Comparison of ENCODE assay signal across 1 cellular context in the genomic region with DNA sequence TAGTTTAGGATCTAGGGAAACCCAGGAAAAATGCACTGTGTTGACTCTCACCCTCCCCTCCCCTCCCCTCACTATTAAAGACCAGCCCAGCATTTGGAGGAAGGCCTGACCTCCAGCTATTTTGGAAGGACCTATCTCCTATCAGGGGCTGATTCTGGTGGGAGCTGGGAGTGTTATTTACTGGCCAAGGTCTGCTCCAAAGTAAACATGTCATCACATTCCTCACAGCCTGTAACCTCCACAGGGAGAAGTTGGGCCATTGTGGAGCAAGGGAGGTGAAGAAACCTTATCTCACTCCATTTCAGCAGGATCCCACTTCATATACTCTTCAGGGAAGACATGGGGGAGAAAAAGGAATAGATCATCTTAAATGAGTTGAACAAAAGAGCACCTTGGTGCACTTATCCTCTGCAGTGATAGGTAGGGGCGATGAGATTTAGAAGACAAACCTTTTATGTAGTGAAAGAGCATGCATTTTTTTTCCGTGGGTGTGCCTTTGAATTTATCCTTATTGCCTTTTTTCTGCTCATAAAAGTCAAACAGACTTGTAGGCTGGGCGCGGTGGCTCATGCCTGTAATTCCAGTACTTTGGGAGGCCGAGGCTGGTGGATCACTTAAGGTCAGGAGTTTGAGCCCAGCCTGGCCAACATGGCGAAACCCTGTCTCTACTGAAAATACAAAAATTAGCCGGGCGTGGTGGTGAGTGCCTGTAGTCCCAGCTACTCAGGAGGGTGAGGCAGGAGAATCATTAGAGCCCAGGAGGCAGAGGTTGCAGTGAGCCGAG.
TF ChIP-seq lines count a peak whose summit lies in the region.

No MANE protein-coding gene starts in this region.

TF ChIP-seq in HepG2, 621 proteins besides CTCF, POLR2A, EP300 and RAD21 (continued from another document and continues in another):
- TF ChIP-seq, protein P1, sequence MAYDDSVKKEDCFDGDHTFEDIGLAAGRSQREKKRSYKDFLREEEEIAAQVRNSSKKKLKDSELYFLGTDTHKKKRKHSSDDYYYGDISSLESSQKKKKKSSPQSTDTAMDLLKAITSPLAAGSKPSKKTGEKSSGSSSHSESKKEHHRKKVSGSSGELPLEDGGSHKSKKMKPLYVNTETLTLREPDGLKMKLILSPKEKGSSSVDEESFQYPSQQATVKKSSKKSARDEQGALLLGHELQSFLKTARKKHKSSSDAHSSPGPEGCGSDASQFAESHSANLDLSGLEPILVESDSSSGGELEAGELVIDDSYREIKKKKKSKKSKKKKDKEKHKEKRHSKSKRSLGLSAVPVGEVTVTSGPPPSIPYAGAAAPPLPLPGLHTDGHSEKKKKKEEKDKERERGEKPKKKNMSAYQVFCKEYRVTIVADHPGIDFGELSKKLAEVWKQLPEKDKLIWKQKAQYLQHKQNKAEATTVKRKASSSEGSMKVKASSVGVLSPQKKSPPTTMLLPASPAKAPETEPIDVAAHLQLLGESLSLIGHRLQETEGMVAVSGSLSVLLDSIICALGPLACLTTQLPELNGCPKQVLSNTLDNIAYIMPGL (CRISPR knock-in tag; IDR thresholded peaks at IDR 0.05; ENCODE audit: borderline replicate concordance in 1 of 2, low read depth in 1 of 2): no peak
- TF ChIP-seq PHF20 (CRISPR knock-in tag; IDR thresholded peaks at IDR 0.05): no peak
- 0 out of 2 replicates have a peak, but pooled peaks have one; percentile 61 for TF ChIP-seq MEIS1 (CRISPR knock-in tag; IDR thresholded peaks at IDR 0.05; ENCODE audit: borderline replicate concordance)
- no peak for TF ChIP-seq ZNF530 (CRISPR knock-in tag; IDR thresholded peaks at IDR 0.05; ENCODE audit: low read depth)
- TF ChIP-seq TAF15 (IDR thresholded peaks at IDR 0.05; ENCODE audit: low read depth, low read length, poor library complexity, severe bottlenecking): no peak
- TF ChIP-seq ZNF430 (CRISPR knock-in tag; IDR thresholded peaks at IDR 0.05): peak; percentile 72
- no peak for TF ChIP-seq ZBTB3 (CRISPR knock-in tag; IDR thresholded peaks at IDR 0.05; ENCODE audit: borderline replicate concordance, low read depth)
- TF ChIP-seq NFYC (CRISPR knock-in tag; IDR thresholded peaks at IDR 0.05): peak; percentile 42
- no peak for TF ChIP-seq ZNF570 (CRISPR knock-in tag; IDR thresholded peaks at IDR 0.05; ENCODE audit: borderline replicate concordance)
- TF ChIP-seq SIN3A (IDR thresholded peaks at IDR 0.05; ENCODE audit: borderline replicate concordance, low read depth, low read length): no peak
- peak; percentile 72 for TF ChIP-seq FOSL2 (CRISPR knock-in tag; IDR thresholded peaks at IDR 0.05)
- TF ChIP-seq, protein P2, sequence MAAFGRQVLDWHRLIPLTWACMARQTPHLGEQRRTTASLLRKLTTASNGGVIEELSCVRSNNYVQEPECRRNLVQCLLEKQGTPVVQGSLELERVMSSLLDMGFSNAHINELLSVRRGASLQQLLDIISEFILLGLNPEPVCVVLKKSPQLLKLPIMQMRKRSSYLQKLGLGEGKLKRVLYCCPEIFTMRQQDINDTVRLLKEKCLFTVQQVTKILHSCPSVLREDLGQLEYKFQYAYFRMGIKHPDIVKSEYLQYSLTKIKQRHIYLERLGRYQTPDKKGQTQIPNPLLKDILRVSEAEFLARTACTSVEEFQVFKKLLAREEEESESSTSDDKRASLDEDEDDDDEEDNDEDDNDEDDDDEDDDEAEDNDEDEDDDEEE (CRISPR knock-in tag; IDR thresholded peaks at IDR 0.05): no peak
- TF ChIP-seq ZBTB2 (CRISPR knock-in tag; IDR thresholded peaks at IDR 0.05; ENCODE audit: low read depth): no peak
- TF ChIP-seq PHF21A (CRISPR knock-in tag; IDR thresholded peaks at IDR 0.05): peak; percentile 94
- 0 out of 2 replicates have a peak, but pooled peaks have one; percentile 51 for TF ChIP-seq ZNF256 (CRISPR knock-in tag; conservative IDR thresholded peaks at IDR 0.05)
- TF ChIP-seq ZNF773 (CRISPR knock-in tag; IDR thresholded peaks at IDR 0.05; ENCODE audit: borderline replicate concordance): no peak
- TF ChIP-seq ZNF501 (CRISPR knock-in tag; IDR thresholded peaks at IDR 0.05): no peak
- TF ChIP-seq NONO (IDR thresholded peaks at IDR 0.05): no peak
- peak; percentile 65; the same call in 1 of the 2 replicates for TF ChIP-seq NONO (CRISPR knock-in tag; conservative IDR thresholded peaks at IDR 0.05)
- TF ChIP-seq, protein P3, sequence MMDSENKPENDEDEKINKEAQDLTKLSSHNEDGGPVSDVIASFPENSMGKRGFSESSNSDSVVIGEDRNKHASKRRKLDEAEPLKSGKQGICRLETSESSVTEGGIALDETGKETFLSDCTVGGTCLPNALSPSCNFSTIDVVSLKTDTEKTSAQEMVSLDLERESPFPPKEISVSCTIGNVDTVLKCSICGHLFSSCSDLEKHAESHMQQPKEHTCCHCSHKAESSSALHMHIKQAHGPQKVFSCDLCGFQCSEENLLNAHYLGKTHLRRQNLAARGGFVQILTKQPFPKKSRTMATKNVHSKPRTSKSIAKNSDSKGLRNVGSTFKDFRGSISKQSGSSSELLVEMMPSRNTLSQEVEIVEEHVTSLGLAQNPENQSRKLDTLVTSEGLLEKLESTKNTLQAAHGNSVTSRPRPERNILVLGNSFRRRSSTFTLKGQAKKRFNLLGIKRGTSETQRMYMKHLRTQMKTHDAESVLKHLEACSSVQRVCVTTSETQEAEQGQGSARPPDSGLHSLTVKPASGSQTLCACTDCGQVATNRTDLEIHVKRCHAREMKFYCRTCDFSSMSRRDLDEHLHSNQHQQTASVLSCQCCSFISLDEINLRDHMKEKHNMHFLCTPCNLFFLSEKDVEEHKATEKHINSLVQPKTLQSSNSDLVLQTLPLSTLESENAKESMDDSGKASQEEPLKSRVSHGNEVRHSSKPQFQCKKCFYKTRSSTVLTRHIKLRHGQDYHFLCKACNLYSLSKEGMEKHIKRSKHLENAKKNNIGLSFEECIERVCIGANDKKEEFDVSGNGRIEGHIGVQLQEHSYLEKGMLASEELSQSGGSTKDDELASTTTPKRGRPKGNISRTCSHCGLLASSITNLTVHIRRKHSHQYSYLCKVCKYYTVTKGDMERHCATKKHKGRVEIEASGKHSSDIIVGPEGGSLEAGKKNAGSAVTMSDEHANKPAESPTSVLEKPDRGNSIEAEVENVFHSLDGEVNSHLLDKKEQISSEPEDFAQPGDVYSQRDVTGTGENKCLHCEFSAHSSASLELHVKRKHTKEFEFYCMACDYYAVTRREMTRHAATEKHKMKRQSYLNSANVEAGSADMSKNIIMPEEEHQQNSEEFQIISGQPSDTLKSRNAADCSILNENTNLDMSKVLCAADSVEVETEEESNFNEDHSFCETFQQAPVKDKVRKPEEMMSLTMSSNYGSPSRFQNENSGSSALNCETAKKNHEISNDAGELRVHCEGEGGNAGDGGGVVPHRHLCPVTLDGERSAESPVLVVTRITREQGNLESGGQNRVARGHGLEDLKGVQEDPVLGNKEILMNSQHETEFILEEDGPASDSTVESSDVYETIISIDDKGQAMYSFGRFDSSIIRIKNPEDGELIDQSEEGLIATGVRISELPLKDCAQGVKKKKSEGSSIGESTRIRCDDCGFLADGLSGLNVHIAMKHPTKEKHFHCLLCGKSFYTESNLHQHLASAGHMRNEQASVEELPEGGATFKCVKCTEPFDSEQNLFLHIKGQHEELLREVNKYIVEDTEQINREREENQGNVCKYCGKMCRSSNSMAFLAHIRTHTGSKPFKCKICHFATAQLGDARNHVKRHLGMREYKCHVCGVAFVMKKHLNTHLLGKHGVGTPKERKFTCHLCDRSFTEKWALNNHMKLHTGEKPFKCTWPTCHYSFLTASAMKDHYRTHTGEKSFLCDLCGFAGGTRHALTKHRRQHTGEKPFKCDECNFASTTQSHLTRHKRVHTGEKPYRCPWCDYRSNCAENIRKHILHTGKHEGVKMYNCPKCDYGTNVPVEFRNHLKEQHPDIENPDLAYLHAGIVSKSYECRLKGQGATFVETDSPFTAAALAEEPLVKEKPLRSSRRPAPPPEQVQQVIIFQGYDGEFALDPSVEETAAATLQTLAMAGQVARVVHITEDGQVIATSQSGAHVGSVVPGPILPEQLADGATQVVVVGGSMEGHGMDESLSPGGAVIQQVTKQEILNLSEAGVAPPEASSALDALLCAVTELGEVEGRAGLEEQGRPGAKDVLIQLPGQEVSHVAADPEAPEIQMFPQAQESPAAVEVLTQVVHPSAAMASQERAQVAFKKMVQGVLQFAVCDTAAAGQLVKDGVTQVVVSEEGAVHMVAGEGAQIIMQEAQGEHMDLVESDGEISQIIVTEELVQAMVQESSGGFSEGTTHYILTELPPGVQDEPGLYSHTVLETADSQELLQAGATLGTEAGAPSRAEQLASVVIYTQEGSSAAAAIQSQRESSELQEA (CRISPR knock-in tag; IDR thresholded peaks at IDR 0.05; ENCODE audit: not compliant biosample characterization): no peak
- no peak for TF ChIP-seq NCOA5 (CRISPR knock-in tag; IDR thresholded peaks at IDR 0.05)
- TF ChIP-seq NR2F6 (IDR thresholded peaks at IDR 0.05): peak; percentile 80
- TF ChIP-seq NR2F6 (CRISPR knock-in tag; IDR thresholded peaks at IDR 0.05): peak; percentile 82
- TF ChIP-seq ZNF383 (CRISPR knock-in tag; IDR thresholded peaks at IDR 0.05; ENCODE audit: borderline replicate concordance): no peak
- TF ChIP-seq, protein P4, sequence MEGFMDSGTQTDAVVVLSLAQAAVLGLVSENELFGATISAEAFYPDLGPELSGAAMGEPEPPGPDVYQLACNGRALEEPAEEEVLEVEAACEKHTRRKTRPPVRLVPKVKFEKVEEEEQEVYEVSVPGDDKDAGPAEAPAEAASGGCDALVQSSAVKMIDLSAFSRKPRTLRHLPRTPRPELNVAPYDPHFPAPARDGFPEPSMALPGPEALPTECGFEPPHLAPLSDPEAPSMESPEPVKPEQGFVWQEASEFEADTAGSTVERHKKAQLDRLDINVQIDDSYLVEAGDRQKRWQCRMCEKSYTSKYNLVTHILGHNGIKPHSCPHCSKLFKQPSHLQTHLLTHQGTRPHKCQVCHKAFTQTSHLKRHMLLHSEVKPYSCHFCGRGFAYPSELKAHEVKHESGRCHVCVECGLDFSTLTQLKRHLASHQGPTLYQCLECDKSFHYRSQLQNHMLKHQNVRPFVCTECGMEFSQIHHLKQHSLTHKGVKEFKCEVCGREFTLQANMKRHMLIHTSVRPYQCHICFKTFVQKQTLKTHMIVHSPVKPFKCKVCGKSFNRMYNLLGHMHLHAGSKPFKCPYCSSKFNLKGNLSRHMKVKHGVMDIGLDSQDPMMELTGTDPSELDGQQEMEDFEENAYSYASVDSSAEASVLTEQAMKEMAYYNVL (CRISPR knock-in tag; IDR thresholded peaks at IDR 0.05; ENCODE audit: borderline replicate concordance): peak; percentile 92
- peak; percentile 26; the same call in 1 of the 2 replicates for TF ChIP-seq ATF1 (CRISPR knock-in tag; IDR thresholded peaks at IDR 0.05)
- TF ChIP-seq ETV5 (CRISPR knock-in tag; IDR thresholded peaks at IDR 0.05; ENCODE audit: borderline replicate concordance): 0 out of 2 replicates have a peak, but pooled peaks have one; percentile 18
- TF ChIP-seq NR0B2 (CRISPR knock-in tag; IDR thresholded peaks at IDR 0.05): no peak
- TF ChIP-seq ZFP1 (CRISPR knock-in tag; IDR thresholded peaks at IDR 0.05): no peak
- TF ChIP-seq MED13 (CRISPR knock-in tag; IDR thresholded peaks at IDR 0.05): peak; percentile 67; the same call in 1 of the 2 replicates
- TF ChIP-seq CENPX (CRISPR knock-in tag; IDR thresholded peaks at IDR 0.05): no peak
- TF ChIP-seq, protein P5, sequence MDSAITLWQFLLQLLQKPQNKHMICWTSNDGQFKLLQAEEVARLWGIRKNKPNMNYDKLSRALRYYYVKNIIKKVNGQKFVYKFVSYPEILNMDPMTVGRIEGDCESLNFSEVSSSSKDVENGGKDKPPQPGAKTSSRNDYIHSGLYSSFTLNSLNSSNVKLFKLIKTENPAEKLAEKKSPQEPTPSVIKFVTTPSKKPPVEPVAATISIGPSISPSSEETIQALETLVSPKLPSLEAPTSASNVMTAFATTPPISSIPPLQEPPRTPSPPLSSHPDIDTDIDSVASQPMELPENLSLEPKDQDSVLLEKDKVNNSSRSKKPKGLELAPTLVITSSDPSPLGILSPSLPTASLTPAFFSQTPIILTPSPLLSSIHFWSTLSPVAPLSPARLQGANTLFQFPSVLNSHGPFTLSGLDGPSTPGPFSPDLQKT (CRISPR knock-in tag; IDR thresholded peaks at IDR 0.05; ENCODE audit: borderline replicate concordance): no peak
- TF ChIP-seq ZNF20 (CRISPR knock-in tag; IDR thresholded peaks at IDR 0.05): no peak
- no peak for TF ChIP-seq RFX1 (IDR thresholded peaks at IDR 0.05)
- peak; percentile 71 for TF ChIP-seq NCOA2 (CRISPR knock-in tag; IDR thresholded peaks at IDR 0.05)
- TF ChIP-seq ZNF549 (CRISPR knock-in tag; IDR thresholded peaks at IDR 0.05): 0 out of 2 replicates have a peak, but pooled peaks have one; percentile 20
- TF ChIP-seq, protein P6, sequence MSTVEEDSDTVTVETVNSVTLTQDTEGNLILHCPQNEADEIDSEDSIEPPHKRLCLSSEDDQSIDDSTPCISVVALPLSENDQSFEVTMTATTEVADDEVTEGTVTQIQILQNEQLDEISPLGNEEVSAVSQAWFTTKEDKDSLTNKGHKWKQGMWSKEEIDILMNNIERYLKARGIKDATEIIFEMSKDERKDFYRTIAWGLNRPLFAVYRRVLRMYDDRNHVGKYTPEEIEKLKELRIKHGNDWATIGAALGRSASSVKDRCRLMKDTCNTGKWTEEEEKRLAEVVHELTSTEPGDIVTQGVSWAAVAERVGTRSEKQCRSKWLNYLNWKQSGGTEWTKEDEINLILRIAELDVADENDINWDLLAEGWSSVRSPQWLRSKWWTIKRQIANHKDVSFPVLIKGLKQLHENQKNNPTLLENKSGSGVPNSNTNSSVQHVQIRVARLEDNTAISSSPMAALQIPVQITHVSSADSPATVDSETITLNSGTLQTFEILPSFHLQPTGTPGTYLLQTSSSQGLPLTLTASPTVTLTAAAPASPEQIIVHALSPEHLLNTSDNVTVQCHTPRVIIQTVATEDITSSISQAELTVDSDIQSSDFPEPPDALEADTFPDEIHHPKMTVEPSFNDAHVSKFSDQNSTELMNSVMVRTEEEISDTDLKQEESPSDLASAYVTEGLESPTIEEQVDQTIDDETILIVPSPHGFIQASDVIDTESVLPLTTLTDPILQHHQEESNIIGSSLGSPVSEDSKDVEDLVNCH (CRISPR knock-in tag; IDR thresholded peaks at IDR 0.05): no peak
- TF ChIP-seq ZNF746 (CRISPR knock-in tag; IDR thresholded peaks at IDR 0.05): peak; percentile 30; the same call in 1 of the 2 replicates
